In the genomic region with DNA sequence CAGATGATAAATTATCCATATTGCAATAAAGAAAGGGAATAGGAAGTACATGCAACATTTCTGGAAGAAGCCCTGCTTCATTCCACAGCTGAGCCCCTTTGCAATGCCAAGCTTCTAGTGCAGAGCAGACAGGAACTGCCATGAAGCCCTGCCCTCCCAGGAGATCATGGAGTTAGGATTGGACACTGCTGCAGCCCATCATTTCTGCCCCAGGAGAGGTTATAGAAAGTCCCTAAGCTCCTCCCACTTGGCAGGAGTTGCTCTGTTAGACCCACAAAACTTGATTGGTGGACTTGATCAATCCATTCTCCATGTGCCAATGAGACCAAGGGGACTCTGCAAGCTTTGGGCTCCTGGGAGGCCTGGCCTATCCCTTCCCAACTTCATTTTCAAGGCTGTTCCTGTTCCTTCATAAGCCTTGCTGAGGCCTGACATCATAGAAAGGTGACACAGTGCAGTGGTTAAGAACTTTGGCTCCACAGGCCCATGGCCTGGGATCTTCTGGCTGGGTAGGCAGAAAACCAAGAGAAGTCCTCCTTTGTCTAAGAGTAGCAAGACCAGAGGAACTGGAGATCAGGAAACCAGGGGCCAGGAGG, we compare ENCODE assay signal across 11 cellular contexts. TPM values are rescaled to one million over a fixed set of nuclear protein-coding genes. Genes with fewer than 3 reads are reported as not detected.
DNase-seq lines count a peak whose midpoint lies in the region; ATAC-seq lines count a peak whose summit lies in the region.
"Had no signal": no experiment of that assay in that cellular context is flagged by ENCODE, and none has a peak within 500 bp of the region (broad histone marks: within the 10 kb centered on the region; RNA-seq: fewer than 3 reads in every experiment).

No MANE protein-coding gene starts in this region.

- peak overlapping the region; percentile 24 for H3K4me3 Mint-ChIP-seq in activated naive CD4-positive, alpha-beta T cell treated with anti-CD3 and anti-CD28 coated beads for 36 hours
- peak overlapping the region; percentile 99 for H3K4me3 Mint-ChIP-seq in activated naive CD8-positive, alpha-beta T cell
- peak overlapping the region; percentile 88 to 99 for H3K4me3 Mint-ChIP-seq in stimulated activated naive B cell treated with anti-CD40 and anti-IgM and Interleukin-4, amounts not matched to agents 10 μg/mL and 1 μg/mL and 100 μg/mL, for 72 hours

- peak; percentile 72 for DNase-seq in activated naive CD4-positive, alpha-beta T cell treated with anti-CD3 and anti-CD28 coated beads for 36 hours
- no peak for DNase-seq in activated naive CD4-positive, alpha-beta T cell treated with Interleukin-2 at 50 U/mL for 16 hours
- peak; percentile 63 for DNase-seq in MV-4-11 (lab: John Stamatoyannopoulos, UW)
- DNase-seq in stimulated activated naive B cell treated with anti-CD40 and anti-IgM and Interleukin-4, amounts not matched to agents 10 μg/mL and 1 μg/mL and 100 μg/mL, for 72 hours, result no peak
- DNase-seq in GOT3 (lab: John Stamatoyannopoulos, UW), result no peak
- DNase-seq: DMS153, left lung had no signal

- peaks cover 17% of the 10 kb centered on the region for H3K36me3 Mint-ChIP-seq in activated naive CD4-positive, alpha-beta T cell treated with anti-CD3 and anti-CD28 coated beads for 36 hours (ENCODE audit: low read depth)
- no peaks in the 10 kb centered on the region for H3K36me3 Mint-ChIP-seq in activated naive CD8-positive, alpha-beta T cell
- peaks cover 29 to 37% of the 10 kb centered on the region in 2 donors for H3K36me3 Mint-ChIP-seq in stimulated activated naive B cell treated with anti-CD40 and anti-IgM and Interleukin-4, amounts not matched to agents 10 μg/mL and 1 μg/mL and 100 μg/mL, for 72 hours

- H3K27me3 Mint-ChIP-seq in activated naive CD4-positive, alpha-beta T cell treated with anti-CD3 and anti-CD28 coated beads for 36 hours (ENCODE audit: low read depth), result no peaks in the 10 kb centered on the region
- no peaks in the 10 kb centered on the region for H3K27me3 Mint-ChIP-seq in activated naive CD8-positive, alpha-beta T cell
- H3K27me3 Mint-ChIP-seq in stimulated activated naive B cell treated with anti-CD40 and anti-IgM and Interleukin-4, amounts not matched to agents 10 μg/mL and 1 μg/mL and 100 μg/mL, for 72 hours, result no peaks in the 10 kb centered on the region

- no peaks in the 10 kb centered on the region for H3K9me3 Mint-ChIP-seq in activated naive CD4-positive, alpha-beta T cell treated with anti-CD3 and anti-CD28 coated beads for 36 hours
- H3K9me3 Mint-ChIP-seq in activated naive CD8-positive, alpha-beta T cell (ENCODE audit: low read depth), result no peaks in the 10 kb centered on the region
- H3K9me3 Mint-ChIP-seq in stimulated activated naive B cell treated with anti-CD40 and anti-IgM and Interleukin-4, amounts not matched to agents 10 μg/mL and 1 μg/mL and 100 μg/mL, for 72 hours, result no peaks in the 10 kb centered on the region

- no peak for ATAC-seq in stimulated activated naive B cell treated with anti-CD40 and anti-IgM and Interleukin-4, amounts not matched to agents 10 μg/mL and 1 μg/mL and 100 μg/mL, for 72 hours (replicated peaks)
- no peak for ATAC-seq in HG02981 (IDR thresholded peaks at IDR 0.05; ENCODE audit: unreplicated experiment)
- ATAC-seq in HG03139 (IDR thresholded peaks at IDR 0.05; ENCODE audit: unreplicated experiment), result no peak
- ATAC-seq: left lung had no signal

- peak overlapping the region; percentile 81 for H3K27ac Mint-ChIP-seq in activated naive CD4-positive, alpha-beta T cell treated with anti-CD3 and anti-CD28 coated beads for 36 hours
- H3K27ac Mint-ChIP-seq in activated naive CD8-positive, alpha-beta T cell, result peak overlapping the region; percentile 54
- peak overlapping the region; percentile 79 for H3K27ac Mint-ChIP-seq in stimulated activated naive B cell treated with anti-CD40 and anti-IgM and Interleukin-4, amounts not matched to agents 10 μg/mL and 1 μg/mL and 100 μg/mL, for 72 hours

- H3K4me1 Mint-ChIP-seq in activated naive CD4-positive, alpha-beta T cell treated with anti-CD3 and anti-CD28 coated beads for 36 hours (ENCODE audit: low read depth), result peaks cover 74% of the 10 kb centered on the region
- H3K4me1 Mint-ChIP-seq in activated naive CD8-positive, alpha-beta T cell (ENCODE audit: low read depth), result peaks cover 86% of the 10 kb centered on the region
- H3K4me1 Mint-ChIP-seq in stimulated activated naive B cell treated with anti-CD40 and anti-IgM and Interleukin-4, amounts not matched to agents 10 μg/mL and 1 μg/mL and 100 μg/mL, for 72 hours, result peaks cover 68 to 95% of the 10 kb centered on the region in 2 donors

- intact Hi-C loops in activated naive CD4-positive, alpha-beta T cell treated with anti-CD3 and anti-CD28 coated beads for 36 hours (cut with micrococcal nuclease), result loop anchor here (1.0 to 5.0 kb wide), 3 partner anchors 10 to 1173 kb away; a partner anchor contains a TSS

- CTCF ChIA-PET in activated naive CD4-positive, alpha-beta T cell treated with anti-CD3 and anti-CD28 coated beads for 36 hours (lab: Charles Lee), result interaction anchor here (2.2 to 4.0 kb wide), 6 partner anchors 11 to 39 kb away, joined by 9 to 39 read pairs (median 16); no protein-coding TSS in a partner anchor

RNA-seq across cellular contexts. Expression of a gene that starts 1.3 kb away (rescaled TPM):
- 100 to 1,000 TPM; 205 to 208 TPM for total RNA-seq in activated naive CD4-positive, alpha-beta T cell treated with anti-CD3 and anti-CD28 coated beads for 36 hours

RNA-seq across cellular contexts. Expression of a gene that starts 35.5 kb away (rescaled TPM):
- under 1 TPM; 0.36 to 0.37 TPM for total RNA-seq in activated naive CD4-positive, alpha-beta T cell treated with anti-CD3 and anti-CD28 coated beads for 36 hours
- total RNA-seq: Peyer's patch had no signal

Comparison
In these comparisons a context has a peak if more than half of its experiments do, and no peak if none do; other contexts are left out.
1. DNase-seq: peak in activated naive CD4-positive, alpha-beta T cell treated with anti-CD3 and anti-CD28 coated beads for 36 hours (single experiment) and MV-4-11 (single experiment); none in activated naive CD4-positive, alpha-beta T cell treated with Interleukin-2 at 50 U/mL for 16 hours (single experiment), stimulated activated naive B cell treated with anti-CD40 and anti-IgM and Interleukin-4, amounts not matched to agents 10 μg/mL and 1 μg/mL and 100 μg/mL, for 72 hours (single experiment) and GOT3 (single experiment).
2. H3K4me3 Mint-ChIP-seq: peak in every context shown above with its lines; median percentile 99 in activated naive CD8-positive, alpha-beta T cell; 94 in stimulated activated naive B cell treated with anti-CD40 and anti-IgM and Interleukin-4, amounts not matched to agents 10 μg/mL and 1 μg/mL and 100 μg/mL, for 72 hours; 24 in activated naive CD4-positive, alpha-beta T cell treated with anti-CD3 and anti-CD28 coated beads for 36 hours.
3. Peak in every context shown above with its lines, with median percentiles within 50 percentile points of each other: H3K27ac Mint-ChIP-seq.